Comparison of ENCODE assay signal across 19 cellular contexts in genomic region chr14:103436533-103436932, GRCh38. TPM values are rescaled to one million over a fixed set of nuclear protein-coding genes. Genes with fewer than 3 reads are reported as not detected.
DNase-seq lines count a peak whose midpoint lies in the region; ATAC-seq and TF ChIP-seq lines count a peak whose summit lies in the region.
"Had no signal": no experiment of that assay in that cellular context is flagged by ENCODE, and none has a peak within 500 bp of the region (broad histone marks: within the 10 kb centered on the region; RNA-seq: fewer than 3 reads in every experiment).

No MANE protein-coding gene starts in this region.

- TF ChIP-seq CTCF in A673 (conservative IDR thresholded peaks at IDR 0.05; ENCODE audit: low read depth, low read length) (no peak), HFFc6 (IDR thresholded peaks at IDR 0.05) (no peak), fibroblast of villous mesenchyme (IDR thresholded peaks at IDR 0.05; ENCODE audit: insufficient read depth, low read depth, low read length) (no peak)

- POLR2A ChIA-PET in A673 (lab: Charles Lee; ENCODE audit: low non-redundant PET): no interaction called here

- no peak overlapping the region for H3K4me3 Mint-ChIP-seq in HFFc6
- H3K4me3 Mint-ChIP-seq: activated CD8-positive, alpha-beta T cell treated with anti-CD3 and anti-CD28 coated beads for 36 hours; activated naive CD8-positive, alpha-beta T cell treated with anti-CD3 and anti-CD28 coated beads, Interleukin-2, amount 10 ng/mL, durations not matched to agents 7 days and 5 days; stimulated activated naive CD8-positive, alpha-beta T cell treated with anti-CD3 and anti-CD28 coated beads, Interleukin-15, amount 100 ng/mL, for 72 hours had no signal

- DNase-seq in A673 (ENCODE audit: low spot score) (peak; percentile 50), HFFc6 (peak; percentile 31), amniotic epithelial cell (ENCODE audit: low read depth) (peak; percentile 75), fibroblast of villous mesenchyme (ENCODE audit: low read depth) (peak; percentile 61), ACHN (no peak), OCI-M2 (lab: John Stamatoyannopoulos, UW; ENCODE audit: unreplicated experiment) (no peak), NCI-H2196 treated with DMSO at 0.1 percent for 48 hours (lab: John Stamatoyannopoulos, UW; ENCODE audit: unreplicated experiment) (no peak)
- DNase-seq: activated CD8-positive, alpha-beta T cell treated with anti-CD3 and anti-CD28 coated beads for 36 hours; activated naive CD8-positive, alpha-beta T cell treated with anti-CD3 and anti-CD28 coated beads, Interleukin-2, amount 10 ng/mL, durations not matched to agents 7 days and 5 days; KBM-7; NCI-H1417; retina; Right ventricle myocardium superior; stimulated activated naive CD8-positive, alpha-beta T cell treated with anti-CD3 and anti-CD28 coated beads, Interleukin-15, amount 100 ng/mL, for 72 hours; WERI-Rb-1 had no signal

- no peak overlapping the region for H3K4me3 ChIP-seq in A673 (ENCODE audit: low read depth, low read length, poor library complexity, severe bottlenecking)
- no peak overlapping the region for H3K4me3 ChIP-seq in fibroblast of villous mesenchyme (ENCODE audit: low read depth, low read length)
- H3K4me3 ChIP-seq: cardiac muscle cell, vagina had no signal

- no peaks in the 10 kb centered on the region; the same call in 1 of the 2 replicates for H3K27me3 Mint-ChIP-seq in HFFc6 (ENCODE audit: insufficient read depth)
- H3K27me3 Mint-ChIP-seq: activated CD8-positive, alpha-beta T cell treated with anti-CD3 and anti-CD28 coated beads for 36 hours; activated naive CD8-positive, alpha-beta T cell treated with anti-CD3 and anti-CD28 coated beads, Interleukin-2, amount 10 ng/mL, durations not matched to agents 7 days and 5 days; stimulated activated naive CD8-positive, alpha-beta T cell treated with anti-CD3 and anti-CD28 coated beads, Interleukin-15, amount 100 ng/mL, for 72 hours had no signal

- H3K36me3 Mint-ChIP-seq in HFFc6 (ENCODE audit: low read depth): peaks cover 21% of the 10 kb centered on the region

- intact Hi-C loops in A673 (cut with micrococcal nuclease; ENCODE audit: unreplicated experiment): no loop called here

- peaks cover 14% of the 10 kb centered on the region for H3K4me1 Mint-ChIP-seq in HFFc6 (ENCODE audit: low read depth)

- peaks cover 8% of the 10 kb centered on the region for H3K4me1 ChIP-seq in A673 (ENCODE audit: insufficient read depth, low read length, poor library complexity, severe bottlenecking)

- in situ Hi-C loops in ACHN (cut with HindIII; ENCODE audit: low pct_ligation_motif_present, low pct_unique_long_range_greater_than_20kb, low sequenced_read_pairs): no loop called here

- H3K9me3 ChIP-seq in A673 (ENCODE audit: low read depth, low read length, poor library complexity, severe bottlenecking): no peaks in the 10 kb centered on the region
- H3K9me3 ChIP-seq: neutrophil, vagina had no signal

- peak overlapping the region; percentile 39 for H3K27ac Mint-ChIP-seq in HFFc6
- H3K27ac Mint-ChIP-seq: activated CD8-positive, alpha-beta T cell treated with anti-CD3 and anti-CD28 coated beads for 36 hours; activated naive CD8-positive, alpha-beta T cell treated with anti-CD3 and anti-CD28 coated beads, Interleukin-2, amount 10 ng/mL, durations not matched to agents 7 days and 5 days had no signal

- peaks cover 7% of the 10 kb centered on the region for H3K36me3 ChIP-seq in A673 (ENCODE audit: insufficient read depth, low read length, poor library complexity, severe bottlenecking)

- ATAC-seq in HG02642 (IDR thresholded peaks at IDR 0.05; ENCODE audit: poor library complexity, unreplicated experiment): no peak
- ATAC-seq: activated CD8-positive, alpha-beta T cell treated with anti-CD3 and anti-CD28 coated beads for 36 hours; stimulated activated naive CD8-positive, alpha-beta T cell treated with anti-CD3 and anti-CD28 coated beads, Interleukin-15, amount 100 ng/mL, for 72 hours had no signal

- no peaks in the 10 kb centered on the region for H3K9me3 Mint-ChIP-seq in HFFc6
- H3K9me3 Mint-ChIP-seq: activated CD8-positive, alpha-beta T cell treated with anti-CD3 and anti-CD28 coated beads for 36 hours; activated naive CD8-positive, alpha-beta T cell treated with anti-CD3 and anti-CD28 coated beads, Interleukin-2, amount 10 ng/mL, durations not matched to agents 7 days and 5 days; stimulated activated naive CD8-positive, alpha-beta T cell treated with anti-CD3 and anti-CD28 coated beads, Interleukin-15, amount 100 ng/mL, for 72 hours had no signal

- no peaks in the 10 kb centered on the region for H3K27me3 ChIP-seq in A673 (replicated peaks; ENCODE audit: insufficient read depth, low read depth, low read length, poor library complexity)
- H3K27me3 ChIP-seq: cardiac muscle cell, neutrophil, vagina had no signal

- no peak overlapping the region for H3K27ac ChIP-seq in A673 (ENCODE audit: low read depth, low read length, poor library complexity, severe bottlenecking)
- H3K27ac ChIP-seq: cardiac muscle cell, neutrophil, vagina, WERI-Rb-1 had no signal

- CTCF ChIA-PET in A673 (lab: Charles Lee): no interaction called here

- no TSS peak for BruUV-seq in A673 (replicated peaks; lab: Mats Ljungman, UMichigan)

RNA-seq across cellular contexts. Expression of gene MARK3, which starts 51.3 kb away (rescaled TPM):
- total RNA-seq in A673 (2021): 94.4 and 101 TPM in 2 replicates
- 10 to 100 TPM; 57.4 to 71.8 (median 65.7) TPM for total RNA-seq in HFFc6 (2021; fragmentation: NEBNext Ultra II Directional; extraction: Animal tissue kit (Norgen Biotek cat#: 25700))
- 79.2 and 108 TPM in 2 replicates for total RNA-seq in fibroblast of villous mesenchyme

Comparison
In these comparisons a context has a peak if more than half of its experiments do, and no peak if none do; other contexts are left out.
1. DNase-seq: peak in A673 (single experiment), HFFc6 (single experiment), amniotic epithelial cell (single experiment) and fibroblast of villous mesenchyme (single experiment); none in ACHN (single experiment), OCI-M2 (single experiment) and NCI-H2196 treated with DMSO at 0.1 percent for 48 hours (single experiment).